ENCODE assay signal across 21 cellular contexts in the genomic region with DNA sequence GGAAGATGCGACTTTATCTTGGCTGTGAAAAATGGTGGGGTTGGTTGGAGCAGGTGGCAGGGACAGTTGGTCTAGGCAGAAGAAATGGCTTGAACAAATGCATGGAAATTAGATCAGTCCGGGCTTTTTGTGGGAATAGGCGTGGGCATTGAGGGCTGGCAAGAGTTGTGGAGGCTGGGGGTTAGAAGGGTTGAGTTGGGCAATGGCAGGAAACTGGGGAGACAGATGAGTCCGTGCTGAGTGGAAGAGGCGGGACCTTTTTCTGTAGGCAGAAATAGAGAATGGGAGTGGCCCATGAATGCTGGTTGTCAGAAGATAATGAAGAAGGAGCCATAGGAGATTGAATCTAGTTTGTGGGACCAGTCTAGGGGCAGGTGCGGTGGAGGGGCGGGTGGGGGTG. TPM values are rescaled to one million over a fixed set of nuclear protein-coding genes. Genes with fewer than 3 reads are reported as not detected.
"Had no signal": no experiment of that assay in that cellular context is flagged by ENCODE, and none has a peak within 500 bp of the region (broad histone marks: within the 10 kb centered on the region; RNA-seq: fewer than 3 reads in every experiment).

No MANE protein-coding gene starts in this region.

- H2AFZ ChIP-seq: hepatocyte had no signal

- H3K9me3 ChIP-seq: lower lobe of right lung, prostate gland, right atrium auricular region, tibial artery, vagina had no signal

- H3K4me2 ChIP-seq: hepatocyte had no signal

- DNase-seq: activated CD4-positive, alpha-beta T cell treated with anti-CD3 and anti-CD28 coated beads, Interleukin-2, amount 10 ng/mL, durations not matched to agents 7 days and 5 days; activated CD8-positive, alpha-beta memory T cell treated with anti-CD3 and anti-CD28 coated beads, Interleukin-2, amount 50 U/mL, for 48 hours; activated effector memory CD4-positive, alpha-beta T cell treated with Interleukin-2 at 50 U/mL for 16 hours; activated naive CD4-positive, alpha-beta T cell treated with anti-CD3 and anti-CD28 coated beads, Interleukin-2, amount 50 U/mL, for 16 hours; activated T-cell treated with anti-CD3 and anti-CD28 coated beads, Interleukin-2, amount 50 U/mL, for 48 hours; dermis blood vessel endothelial cell; effector memory CD4-positive, alpha-beta T cell; islet precursor cell; lower lobe of right lung; stimulated activated naive CD8-positive, alpha-beta T cell treated with anti-CD3 and anti-CD28 coated beads, Interleukin-15, Interleukin-2, amounts not matched to agents 100 U/mL and 50 U/mL, for 24 hours; T-helper 1 cell; T-helper 9 cell had no signal

- H3K27ac ChIP-seq: cardiac muscle cell, foreskin keratinocyte, lower lobe of right lung, prostate gland, right atrium auricular region, skin epidermis, tibial artery, vagina had no signal

- H3K36me3 ChIP-seq: cardiac muscle cell, lower lobe of right lung, prostate gland, right atrium auricular region, tibial artery, vagina had no signal

- H3K4me3 ChIP-seq: cardiac muscle cell, hepatocyte, lower lobe of right lung, prostate gland, right atrium auricular region, skin epidermis, tibial artery, vagina had no signal

- H3K4me1 ChIP-seq: prostate gland, tibial artery had no signal

- H3K27me3 ChIP-seq: cardiac muscle cell, foreskin keratinocyte, hepatocyte, right atrium auricular region, vagina had no signal

RNA-seq across cellular contexts. Expression of a gene that starts 6.9 kb away (rescaled TPM):
- total RNA-seq: activated CD4-positive, alpha-beta T cell treated with anti-CD3 and anti-CD28 coated beads, Interleukin-2, amount 10 ng/mL, durations not matched to agents 7 days and 5 days; endothelial cell of umbilical vein had no signal
- polyA plus RNA-seq: endothelial cell of umbilical vein had no signal
